Comparison of ENCODE assay signal across 16 cellular contexts in genomic region chr9:33459115-33459514, GRCh38. TPM values are rescaled to one million over a fixed set of nuclear protein-coding genes. Genes with fewer than 3 reads are reported as not detected.
DNase-seq lines count a peak whose midpoint lies in the region; ATAC-seq, FAIRE-seq and TF ChIP-seq lines count a peak whose summit lies in the region.
"Had no signal": no experiment of that assay in that cellular context is flagged by ENCODE, and none has a peak within 500 bp of the region (broad histone marks: within the 10 kb centered on the region; RNA-seq: fewer than 3 reads in every experiment).

No MANE protein-coding gene starts in this region.

- FAIRE-seq in D721Med (lab: Jason Lieb, UNC) = no peak
- FAIRE-seq: HepG2 had no signal

- POLR2A ChIA-PET in SK-N-SH (lab: Yijun Ruan, JAX) = interaction anchor here (0.8 to 1.6 kb wide), 2 partner anchors 8 to 15 kb away, joined by 4 read pairs; partner anchors contain the start of gene NOL6
- POLR2A ChIA-PET in activated CD8-positive, alpha-beta T cell treated with anti-CD3 and anti-CD28 coated beads for 36 hours (lab: Charles Lee) = interaction anchor here (1.4 to 7.4 kb wide), 4 partner anchors 8 to 44 kb away, joined by 4 to 52 read pairs (median 12); partner anchors contain the start of genes AQP3 and NOL6

- H3K9me2 ChIP-seq in SK-N-SH = no peaks in the 10 kb centered on the region

- WGBS in SK-N-SH (ENCODE audit: low lambda C conversion rate) = 96% methylated on average over 3 of the region's 3 CpGs

- CTCF ChIA-PET in SK-N-SH (lab: Yijun Ruan, JAX) = interaction anchor here (0.7 to 3.5 kb wide), 4 partner anchors 8 to 84 kb away, joined by 3 to 33 read pairs (median 6); partner anchors contain the start of gene AQP3
- CTCF ChIA-PET in activated CD8-positive, alpha-beta T cell treated with anti-CD3 and anti-CD28 coated beads for 36 hours (lab: Charles Lee) = interaction anchor here (1.4 to 4.8 kb wide), 5 partner anchors 8 to 84 kb away, joined by 4 to 30 read pairs (median 14); partner anchors contain the start of genes AQP3 and NOL6

- H3K27ac Mint-ChIP-seq in HFFc6 = peak overlapping the region; percentile 55; the same call in 1 of the 2 replicates
- peak overlapping the region; percentile 90 for H3K27ac Mint-ChIP-seq in activated CD8-positive, alpha-beta T cell treated with anti-CD3 and anti-CD28 coated beads for 36 hours

- H4K20me1 ChIP-seq in SK-N-SH (ENCODE audit: insufficient read depth) = no peaks in the 10 kb centered on the region

- H3K79me2 ChIP-seq in SK-N-SH (ENCODE audit: insufficient read depth) = no peaks in the 10 kb centered on the region

- no peaks in the 10 kb centered on the region for H3K27me3 ChIP-seq in SK-N-SH (ENCODE audit: insufficient read depth)
- H3K27me3 ChIP-seq in foreskin keratinocyte = no peaks in the 10 kb centered on the region
- H3K27me3 ChIP-seq: transverse colon had no signal

- H3F3A ChIP-seq in SK-N-SH (replicated peaks; ENCODE audit: insufficient read depth) = no peaks in the 10 kb centered on the region

- no peak overlapping the region for H3K4me3 Mint-ChIP-seq in HFFc6
- H3K4me3 Mint-ChIP-seq in activated CD8-positive, alpha-beta T cell treated with anti-CD3 and anti-CD28 coated beads for 36 hours = no peak overlapping the region

- H3K9me3 Mint-ChIP-seq in HFFc6 = no peaks in the 10 kb centered on the region
- H3K9me3 Mint-ChIP-seq in activated CD8-positive, alpha-beta T cell treated with anti-CD3 and anti-CD28 coated beads for 36 hours = no peaks in the 10 kb centered on the region

- H2AFZ ChIP-seq in SK-N-SH (ENCODE audit: low read depth) = no peak overlapping the region

- peaks cover 4 to 36% of the 10 kb centered on the region in 2 experiments for H3K36me3 ChIP-seq in SK-N-SH (replicated peaks in 1 of 2; ENCODE audit: control insufficient read depth in 1 of 2, insufficient read depth in 2 of 2, low read length in 1 of 2)

- H3K27ac ChIP-seq in SK-N-SH (ENCODE audit: low read depth in 2 of 2, low read length in 1 of 2) (no peak overlapping the region), foreskin keratinocyte (peak overlapping the region; percentile 61)
- H3K27ac ChIP-seq: transverse colon had no signal

- H3K4me2 ChIP-seq in SK-N-SH = no peak overlapping the region

- no peak for TF ChIP-seq CTCF in SK-N-SH (IDR thresholded peaks at IDR 0.05)
- TF ChIP-seq CTCF in HFFc6 (IDR thresholded peaks at IDR 0.05) = no peak
- TF ChIP-seq CTCF in activated CD8-positive, alpha-beta T cell treated with anti-CD3 and anti-CD28 coated beads for 36 hours (IDR thresholded peaks at IDR 0.05) = no peak
- TF ChIP-seq CTCF in foreskin keratinocyte (conservative IDR thresholded peaks at IDR 0.05) = no peak
- TF ChIP-seq CTCF in D721Med (IDR thresholded peaks at IDR 0.05; ENCODE audit: insufficient read depth, missing control alignments) = no peak

- DNase-seq in SK-N-SH (no peak), HFFc6 (no peak), foreskin keratinocyte (no peak), HPDE6-E6E7 (ENCODE audit: extremely low spot score) (no peak), D721Med (ENCODE audit: insufficient read length, low spot score) (no peak), Ammon's horn (ENCODE audit: low spot score) (no peak)
- no peak for DNase-seq in activated CD8-positive, alpha-beta T cell treated with anti-CD3 and anti-CD28 coated beads for 36 hours
- DNase-seq: left colon, NCI-H2107, T1000, transverse colon had no signal

- no peak for TF ChIP-seq RAD21 in SK-N-SH (IDR thresholded peaks at IDR 0.05; ENCODE audit: low read length)

- no peaks in the 10 kb centered on the region; a peak in 2 of 4 replicates for H3K4me1 ChIP-seq in SK-N-SH (ENCODE audit: control insufficient read depth in 1 of 2, insufficient read depth in 2 of 2, low read depth in 1 of 2, low read length in 1 of 2)
- H3K4me1 ChIP-seq in foreskin keratinocyte = peaks cover 39% of the 10 kb centered on the region
- H3K4me1 ChIP-seq: HAP-1 had no signal

- H3K4me3 ChIP-seq in SK-N-SH (ENCODE audit: low read depth in 2 of 2, low read length in 1 of 2) = no peak overlapping the region
- H3K4me3 ChIP-seq: HAP-1, transverse colon had no signal

- peaks cover 2% of the 10 kb centered on the region for H3K27me3 Mint-ChIP-seq in HFFc6 (ENCODE audit: insufficient read depth)
- H3K27me3 Mint-ChIP-seq in activated CD8-positive, alpha-beta T cell treated with anti-CD3 and anti-CD28 coated beads for 36 hours = no peaks in the 10 kb centered on the region

- TF ChIP-seq EP300 in SK-N-SH (IDR thresholded peaks at IDR 0.05; ENCODE audit: borderline replicate concordance in 1 of 2, low read depth in 1 of 2, low read length in 1 of 2) = no peak

- peaks cover 16% of the 10 kb centered on the region for H3K4me1 Mint-ChIP-seq in HFFc6 (ENCODE audit: low read depth)
- peaks cover 46% of the 10 kb centered on the region for H3K4me1 Mint-ChIP-seq in activated CD8-positive, alpha-beta T cell treated with anti-CD3 and anti-CD28 coated beads for 36 hours (ENCODE audit: low read depth)

- 0 out of 2 replicates have a peak, but pooled peaks cover 9% of the 10 kb centered on the region for H3K36me3 Mint-ChIP-seq in HFFc6 (ENCODE audit: low read depth)
- peaks cover 12% of the 10 kb centered on the region for H3K36me3 Mint-ChIP-seq in activated CD8-positive, alpha-beta T cell treated with anti-CD3 and anti-CD28 coated beads for 36 hours (ENCODE audit: low read depth)

- H3K9me3 ChIP-seq in SK-N-SH = no peaks in the 10 kb centered on the region
- H3K9me3 ChIP-seq: HAP-1, transverse colon had no signal

- ATAC-seq in SK-N-SH treated with all-trans-retinoic acid at 6 μM for 48 hours (peak; percentile 22), foreskin keratinocyte (no peak)
- peak; percentile 5 for ATAC-seq in activated CD8-positive, alpha-beta T cell treated with anti-CD3 and anti-CD28 coated beads for 36 hours
- ATAC-seq: HepG2, Right ventricle myocardium inferior, sciatic nerve had no signal

- intact Hi-C loops in activated CD8-positive, alpha-beta T cell treated with anti-CD3 and anti-CD28 coated beads for 36 hours (cut with micrococcal nuclease) = no loop called here

- no peak overlapping the region for H3K9ac ChIP-seq in SK-N-SH

TF ChIP-seq in SK-N-SH treated with all-trans-retinoic acid at 6 μM for 48 hours, 23 proteins besides CTCF, POLR2A, EP300 and RAD21 (continues in another document):
- no peak for TF ChIP-seq BACH2 (CRISPR knock-in tag; IDR thresholded peaks at IDR 0.05; ENCODE audit: borderline replicate concordance)
- TF ChIP-seq, protein P1, sequence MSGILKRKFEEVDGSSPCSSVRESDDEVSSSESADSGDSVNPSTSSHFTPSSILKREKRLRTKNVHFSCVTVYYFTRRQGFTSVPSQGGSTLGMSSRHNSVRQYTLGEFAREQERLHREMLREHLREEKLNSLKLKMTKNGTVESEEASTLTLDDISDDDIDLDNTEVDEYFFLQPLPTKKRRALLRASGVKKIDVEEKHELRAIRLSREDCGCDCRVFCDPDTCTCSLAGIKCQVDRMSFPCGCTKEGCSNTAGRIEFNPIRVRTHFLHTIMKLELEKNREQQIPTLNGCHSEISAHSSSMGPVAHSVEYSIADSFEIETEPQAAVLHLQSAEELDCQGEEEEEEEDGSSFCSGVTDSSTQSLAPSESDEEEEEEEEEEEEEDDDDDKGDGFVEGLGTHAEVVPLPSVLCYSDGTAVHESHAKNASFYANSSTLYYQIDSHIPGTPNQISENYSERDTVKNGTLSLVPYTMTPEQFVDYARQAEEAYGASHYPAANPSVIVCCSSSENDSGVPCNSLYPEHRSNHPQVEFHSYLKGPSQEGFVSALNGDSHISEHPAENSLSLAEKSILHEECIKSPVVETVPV (CRISPR knock-in tag; IDR thresholded peaks at IDR 0.05) = no peak

TF ChIP-seq in SK-N-SH, 30 proteins besides CTCF, POLR2A, EP300 and RAD21 (continues in another document):
- TF ChIP-seq MAX (IDR thresholded peaks at IDR 0.05; ENCODE audit: low read depth) = no peak
- no peak for TF ChIP-seq PBX3 (IDR thresholded peaks at IDR 0.05)
- no peak for TF ChIP-seq RXRA (IDR thresholded peaks at IDR 0.05; ENCODE audit: borderline replicate concordance, low read depth)

RNA-seq across cellular contexts. Expression of gene AQP3, which starts 11.7 kb away (rescaled TPM):
- polyA plus RNA-seq in SK-N-SH (2012; rRNA removed) (0.52 and 0.64 TPM in 2 replicates), foreskin keratinocyte (138 and 192 TPM in 2 replicates)
- polyA plus RNA-seq in SK-N-SH (2012; cell fraction: cytosol; rRNA removed) = 0.49 and 0.55 TPM in 2 replicates
- polyA plus RNA-seq in SK-N-SH (2012; cell fraction: nucleus; rRNA removed) = 0.62 and 0.94 TPM in 2 replicates
- under 1 TPM; 0.28 to 0.81 (median 0.53) TPM for total RNA-seq in HFFc6 (2021; fragmentation: NEBNext Ultra II Directional; extraction: Animal tissue kit (Norgen Biotek cat#: 25700))
- total RNA-seq in activated CD8-positive, alpha-beta T cell treated with anti-CD3 and anti-CD28 coated beads for 36 hours = 1 to 10 TPM; 1.2 to 2.6 TPM
- 129 and 173 TPM in 2 replicates for total RNA-seq in foreskin keratinocyte

RNA-seq across cellular contexts. Expression of gene NOL6, which starts 14.6 kb away (rescaled TPM):
- polyA plus RNA-seq in SK-N-SH (2012; rRNA removed) = 52.2 and 61.3 TPM in 2 replicates
- polyA plus RNA-seq in SK-N-SH (2012; cell fraction: cytosol; rRNA removed) = 22.6 and 31.3 TPM in 2 replicates
- polyA plus RNA-seq in SK-N-SH (2012; cell fraction: nucleus; rRNA removed) = 99.2 and 107 TPM in 2 replicates
- total RNA-seq in HFFc6 (2021; fragmentation: NEBNext Ultra II Directional; extraction: Animal tissue kit (Norgen Biotek cat#: 25700)) = 10 to 100 TPM; 57.9 to 69.2 (median 62.2) TPM
- total RNA-seq in activated CD8-positive, alpha-beta T cell treated with anti-CD3 and anti-CD28 coated beads for 36 hours = 10 to 100 TPM; 45.5 to 45.9 TPM
- 105 and 109 TPM in 2 replicates for total RNA-seq in foreskin keratinocyte
- 79.1 and 80.5 TPM in 2 replicates for polyA plus RNA-seq in foreskin keratinocyte

RNA-seq across cellular contexts. Expression of gene AQP7, which starts 56.7 kb away (rescaled TPM):
- polyA plus RNA-seq in SK-N-SH (2012; rRNA removed) = 0.05 TPM in 1 of 2 replicates, not detected in the other
- polyA plus RNA-seq in SK-N-SH (2012; cell fraction: cytosol; rRNA removed) = 0.03 and 0.05 TPM in 2 replicates
- 0.09 and 0.17 TPM in 2 replicates for polyA plus RNA-seq in SK-N-SH (2012; cell fraction: nucleus; rRNA removed)
- not detected for total RNA-seq in HFFc6 (2021; fragmentation: NEBNext Ultra II Directional; extraction: Animal tissue kit (Norgen Biotek cat#: 25700))
- total RNA-seq in activated CD8-positive, alpha-beta T cell treated with anti-CD3 and anti-CD28 coated beads for 36 hours = not detected
- total RNA-seq in foreskin keratinocyte = not detected in 2 replicates
- polyA plus RNA-seq in foreskin keratinocyte = not detected in 2 replicates

Comparison
In these comparisons a context has a peak if more than half of its experiments do, and no peak if none do; other contexts are left out.
1. RNA of gene AQP3, which starts 11.7 kb away (total RNA-seq): 129 to 173 TPM in foreskin keratinocyte; 1.2 to 2.6 TPM in activated CD8-positive, alpha-beta T cell treated with anti-CD3 and anti-CD28 coated beads for 36 hours and 0.28 to 0.81 TPM in HFFc6; every median in the first group is over 10 times any median in the second.